10 cellular contexts compared by ENCODE assay signal in the genomic region with DNA sequence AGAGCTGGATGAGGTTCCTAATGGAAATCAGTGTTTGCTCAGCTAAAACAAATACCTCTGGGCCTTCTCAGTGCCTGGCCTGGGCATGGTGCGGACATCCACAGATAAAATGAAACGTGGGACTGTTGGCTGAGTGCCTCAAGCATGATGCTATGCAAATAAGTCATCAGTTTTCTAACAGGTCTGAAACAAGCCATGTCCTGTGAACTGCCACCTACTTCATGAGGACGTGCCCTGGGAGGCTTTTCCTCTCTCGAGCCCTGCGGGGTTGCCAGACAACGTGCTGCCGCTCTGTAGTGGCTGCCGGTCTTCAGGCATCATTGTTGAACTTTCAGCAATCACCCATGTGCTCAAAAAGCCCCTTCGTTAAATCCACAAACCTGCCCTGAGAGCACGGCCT.
"Had no signal": no experiment of that assay in that cellular context is flagged by ENCODE, and none has a peak within 500 bp of the region (broad histone marks: within the 10 kb centered on the region; RNA-seq: fewer than 3 reads in every experiment).

No MANE protein-coding gene starts in this region.

- H3K27me3 ChIP-seq: thyroid gland had no signal

- H3K79me2 ChIP-seq: parathyroid adenoma had no signal

- H3K4me1 ChIP-seq: left lung, parathyroid adenoma, thyroid gland had no signal

- H3K36me3 ChIP-seq: left lung, thyroid gland had no signal

- H2AFZ ChIP-seq: parathyroid adenoma had no signal

- DNase-seq: activated naive CD4-positive, alpha-beta T cell treated with Interleukin-2 at 50 U/mL for 16 hours; anterior cingulate cortex; effector CD8-positive, alpha-beta T cell; foreskin fibroblast; hippocampal formation; left lung; naive B cell; stimulated activated CD4-positive, alpha-beta T cell treated with anti-CD3 and anti-CD28 coated beads, Interleukin-2, amount 100 ng/mL, for 48 hours; thyroid gland had no signal

- H3K4me3 ChIP-seq: left lung, thyroid gland had no signal

- H3K27ac ChIP-seq: left lung, parathyroid adenoma, thyroid gland had no signal

- H3K9me3 ChIP-seq: left lung, thyroid gland had no signal

- H3K9ac ChIP-seq: parathyroid adenoma had no signal
